Comparison of ENCODE assay signal across 9 cellular contexts in the genomic region with DNA sequence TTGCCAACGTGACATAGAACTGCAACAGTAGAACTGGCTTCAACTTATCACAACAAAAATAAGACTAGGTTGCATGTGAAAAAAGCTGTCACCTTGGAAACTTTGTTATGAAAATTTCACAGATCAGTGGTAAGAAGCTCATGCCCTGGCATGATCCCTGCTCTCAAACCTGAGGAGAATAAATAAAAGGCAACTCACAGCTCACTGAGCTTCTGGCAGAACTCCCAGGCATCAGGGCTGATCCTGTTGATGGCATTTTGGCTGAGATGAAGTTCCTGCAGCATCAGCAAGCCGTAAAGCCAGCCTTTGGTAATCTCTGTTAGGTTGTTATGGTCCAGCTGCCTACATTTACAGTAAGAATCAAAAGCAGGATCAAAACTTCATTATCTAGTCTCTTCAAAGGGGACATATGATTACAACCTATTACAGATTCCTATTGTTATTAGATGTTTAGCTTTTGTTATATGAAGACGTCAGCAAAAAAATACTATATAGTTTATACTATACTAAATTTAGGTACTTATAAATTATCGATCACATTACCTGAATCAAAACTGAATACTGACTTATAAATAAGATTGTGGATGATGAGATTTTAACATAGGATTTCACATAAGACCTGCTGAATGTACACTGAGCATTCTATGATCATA. TPM values are rescaled to one million over a fixed set of nuclear protein-coding genes. Genes with fewer than 3 reads are reported as not detected.
DNase-seq lines count a peak whose midpoint lies in the region; ATAC-seq and TF ChIP-seq lines count a peak whose summit lies in the region.
"Had no signal": no experiment of that assay in that cellular context is flagged by ENCODE, and none has a peak within 500 bp of the region (broad histone marks: within the 10 kb centered on the region; RNA-seq: fewer than 3 reads in every experiment).

No MANE protein-coding gene starts in this region.

- peak; percentile 61 for DNase-seq in DMS53 treated with DMSO at 0.1 percent for 48 hours (lab: John Stamatoyannopoulos, UW; ENCODE audit: unreplicated experiment)
- peak; percentile 7 for DNase-seq in NCI-H460 (ENCODE audit: extremely low read depth, low read depth)
- DNase-seq in omental fat pad (ENCODE audit: low spot score) = no peak
- no peak for DNase-seq in SIG-M5 (lab: John Stamatoyannopoulos, UW)
- DNase-seq in ascending aorta (ENCODE audit: low spot score in 2 of 2) = no peak
- no peak for DNase-seq in effector CD4-positive, alpha-beta T cell

- H3K36me3 ChIP-seq in ascending aorta = peaks cover 12 to 26% of the 10 kb centered on the region in 2 donors

- ATAC-seq in esophagus mucosa = peak; percentile 92
- peak; percentile 70 for ATAC-seq in omental fat pad (ENCODE audit: low FRiP score)
- ATAC-seq in HG02642 (IDR thresholded peaks at IDR 0.05; ENCODE audit: poor library complexity, unreplicated experiment) = no peak

- intact Hi-C loops in ascending aorta (cut with DNase I) = loop anchor here (2.0 to 10.0 kb wide), 2 partner anchors 33 to 943 kb away; partner anchors contain the start of genes ATP23 and LRIG3

- no peak overlapping the region for H3K4me3 ChIP-seq in ascending aorta
- H3K4me3 ChIP-seq: neural progenitor cell had no signal

- H3K9me3 ChIP-seq in ascending aorta = no peaks in the 10 kb centered on the region

- TF ChIP-seq CTCF in omental fat pad (IDR thresholded peaks at IDR 0.05) (no peak), ascending aorta (IDR thresholded peaks at IDR 0.05) (no peak)

- no peaks in the 10 kb centered on the region for H3K27me3 ChIP-seq in ascending aorta
- H3K27me3 ChIP-seq: neural progenitor cell had no signal

- H3K4me1 ChIP-seq in ascending aorta = peaks cover 3 to 20% of the 10 kb centered on the region in 2 donors

- no peak overlapping the region for H3K27ac ChIP-seq in ascending aorta
- H3K27ac ChIP-seq: neural progenitor cell had no signal

RNA-seq across cellular contexts. Expression of gene LRIG3, which starts 32.0 kb away (rescaled TPM):
- 8.7 and 13.0 TPM in 2 replicates for total RNA-seq in NCI-H460 (2014; rRNA removed; shearing (Covaris generic))
- 20.9 and 27.5 TPM in 2 replicates for polyA plus RNA-seq in NCI-H460 (2014; cell fraction: nucleus; rRNA removed)
- total RNA-seq in esophagus mucosa (28.2 TPM), omental fat pad (10 to 100 TPM; 22.6 to 69.8 (median 31.4) TPM), ascending aorta (12.3 TPM)

Comparison
In these comparisons a context has a peak if more than half of its experiments do, and no peak if none do; other contexts are left out.
1. DNase-seq: peak in DMS53 treated with DMSO at 0.1 percent for 48 hours (single experiment) and NCI-H460 (single experiment); none in omental fat pad (single experiment), SIG-M5 (single experiment), ascending aorta (0 of 2) and effector CD4-positive, alpha-beta T cell (single experiment).